ENCODE assay signal across 33 cellular contexts in the genomic region with DNA sequence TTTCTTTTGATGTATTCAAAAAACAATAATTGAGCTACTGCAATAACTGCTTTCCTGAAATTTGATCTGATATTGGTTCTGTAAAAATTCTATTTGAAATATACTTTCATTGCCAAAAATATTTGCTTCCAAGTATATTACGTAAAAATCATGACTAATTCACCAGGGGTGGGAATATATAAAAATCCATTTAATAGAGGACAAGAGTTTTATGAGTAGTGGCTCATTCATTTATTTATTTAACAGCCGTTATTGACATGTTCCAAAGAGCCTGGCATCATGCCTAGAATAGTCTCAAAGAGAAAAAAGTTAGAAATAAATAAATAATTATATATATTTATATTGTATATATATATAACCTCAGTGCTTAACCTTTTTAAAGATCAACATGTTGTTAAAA. TPM values are rescaled to one million over a fixed set of nuclear protein-coding genes. Genes with fewer than 3 reads are reported as not detected.
DNase-seq lines count a peak whose midpoint lies in the region; ATAC-seq and TF ChIP-seq lines count a peak whose summit lies in the region.
"Had no signal": no experiment of that assay in that cellular context is flagged by ENCODE, and none has a peak within 500 bp of the region (broad histone marks: within the 10 kb centered on the region; RNA-seq: fewer than 3 reads in every experiment).

No MANE protein-coding gene starts in this region.

- H3K36me3 ChIP-seq in RWPE2 (ENCODE audit: low read depth), result no peaks in the 10 kb centered on the region
- H3K36me3 ChIP-seq in spleen, result no peaks in the 10 kb centered on the region
- H3K36me3 ChIP-seq: cardiac muscle cell, HAP-1, lower lobe of right lung, tibial nerve had no signal

- TF ChIP-seq CTCF in 22Rv1 (IDR thresholded peaks at IDR 0.05) (no peak), RWPE2 (IDR thresholded peaks at IDR 0.05; ENCODE audit: poor library complexity, severe bottlenecking) (no peak), spleen (IDR thresholded peaks at IDR 0.05 in 8 of 11, conservative IDR thresholded peaks at IDR 0.05 in 3 of 11) (no peak)

- intact Hi-C loops in spleen (cut with DNase I; ENCODE audit: low total_unique reads), result no loop called here

- no peaks in the 10 kb centered on the region for H3K9me3 ChIP-seq in RWPE2 (ENCODE audit: severe bottlenecking)
- peaks cover 0 to 9% (median 0%) of the 10 kb centered on the region in 8 donors for H3K9me3 ChIP-seq in spleen
- H3K9me3 ChIP-seq: HAP-1, lower lobe of right lung had no signal

- no peak for TF ChIP-seq POLR2A in spleen (IDR thresholded peaks at IDR 0.05)

- ATAC-seq in RWPE2 (ENCODE audit: low read depth) (peak; percentile 77), GM21360 (IDR thresholded peaks at IDR 0.05; ENCODE audit: unreplicated experiment) (no peak)
- ATAC-seq: activated CD4-positive, CD25-positive, alpha-beta regulatory T cell treated with anti-CD3 and anti-CD28 coated beads, Interleukin-2, amount 50 U/mL, for 24 hours; lower lobe of right lung; mucosa of descending colon; natural killer cell treated with Interleukin-12 subunit alpha and Interleukin-12 subunit beta and Interleukin-15 and Interleukin-18, amount 100 ng/mL, for 72 hours had no signal

- peak overlapping the region; percentile 29; the same call in 1 of the 2 replicates for H3K27ac ChIP-seq in 22Rv1
- no peak overlapping the region for H3K27ac ChIP-seq in RWPE2 (ENCODE audit: poor library complexity, severe bottlenecking)
- H3K27ac ChIP-seq in spleen, result no peak overlapping the region
- H3K27ac ChIP-seq: cardiac muscle cell, coronary artery, KMS-11, lower lobe of right lung, SK-N-MC, skin epidermis, tibial nerve had no signal

- peak; percentile 75 for DNase-seq in DMS53 (lab: John Stamatoyannopoulos, UW)
- DNase-seq in NCI-H1105 (lab: John Stamatoyannopoulos, UW), result peak; percentile 60
- DNase-seq in RWPE2 (ENCODE audit: low spot score), result no peak
- DNase-seq in stimulated activated CD4-positive, alpha-beta T cell treated with anti-CD3 and anti-CD28 coated beads, Interleukin-4, amount 100 ng/mL, for 1 hour, result no peak
- DNase-seq in NCI-H2196 treated with DMSO at 0.1 percent for 48 hours (lab: John Stamatoyannopoulos, UW; ENCODE audit: unreplicated experiment), result no peak
- no peak for DNase-seq in spleen
- DNase-seq: activated CD4-positive, alpha-beta T cell treated with anti-CD3 and anti-CD28 coated beads, Interleukin-2, amount 50 U/mL, for 48 hours; activated naive CD4-positive, alpha-beta T cell treated with anti-CD3 and anti-CD28 coated beads for 36 hours; amygdala; DND-41; effector memory CD4-positive, alpha-beta T cell; foreskin fibroblast; head of caudate nucleus; lower lobe of right lung; mucosa of descending colon; NCI-H187 treated with DMSO at 0.1 percent for 48 hours had no signal

- 58 to 75% (median 70%) methylated on average over 2 of the region's 2 CpGs for WGBS in spleen, 5 donors

- H3K4me3 ChIP-seq in RWPE2 (ENCODE audit: severe bottlenecking) (no peak overlapping the region), spleen (no peak overlapping the region)
- H3K4me3 ChIP-seq: cardiac muscle cell, coronary artery, HAP-1, lower lobe of right lung, mucosa of descending colon, SK-N-MC, skin epidermis, tibial nerve had no signal

- no peaks in the 10 kb centered on the region for H3K27me3 ChIP-seq in RWPE2 (ENCODE audit: insufficient read depth, poor library complexity, severe bottlenecking)
- H3K27me3 ChIP-seq in spleen (replicated peaks in 1 of 7), result no peaks in the 10 kb centered on the region
- H3K27me3 ChIP-seq: cardiac muscle cell, tibial nerve had no signal

- H3K4me1 ChIP-seq in RWPE2 (ENCODE audit: insufficient read depth, poor library complexity, severe bottlenecking) (peaks cover 14% of the 10 kb centered on the region), spleen (no peaks in the 10 kb centered on the region)
- H3K4me1 ChIP-seq: HAP-1, lower lobe of right lung, tibial nerve had no signal

RNA-seq across cellular contexts. Expression of a gene that starts 34.3 kb away (rescaled TPM):
- under 1 TPM in 6 of 7 donors, not detected in 1; 0.03 to 0.20 (median 0.08) TPM for total RNA-seq in spleen
- under 1 TPM in 2 of 3 donors, not detected in 1; 0.02 to 0.04 TPM for polyA plus RNA-seq in spleen
- total RNA-seq: activated naive CD4-positive, alpha-beta T cell treated with anti-CD3 and anti-CD28 coated beads for 36 hours; cardiac muscle cell; kidney epithelial cell; lower lobe of right lung; natural killer cell treated with Interleukin-12 subunit alpha and Interleukin-12 subunit beta and Interleukin-15 and Interleukin-18, amount 100 ng/mL, for 72 hours; osteoblast; RPMI7951; T-helper 1 cell treated with Interleukin-12 subunit alpha and Interleukin-12 subunit beta and Interleukin-4 antibody, amounts not matched to agents 30 ng/mL and 1 ng/mL, for 36 hours; tibial nerve had no signal
- polyA plus RNA-seq: BJ, cardiac muscle cell, esophagus had no signal

Comparison
In these comparisons a context has a peak if more than half of its experiments do, and no peak if none do; other contexts are left out.
1. DNase-seq: peak in DMS53 (single experiment) and NCI-H1105 (single experiment); none in RWPE2 (single experiment), stimulated activated CD4-positive, alpha-beta T cell treated with anti-CD3 and anti-CD28 coated beads, Interleukin-4, amount 100 ng/mL, for 1 hour (single experiment), NCI-H2196 treated with DMSO at 0.1 percent for 48 hours (single experiment) and spleen (single experiment).